Comparison of ENCODE assay signal across 26 cellular contexts in the genomic region with DNA sequence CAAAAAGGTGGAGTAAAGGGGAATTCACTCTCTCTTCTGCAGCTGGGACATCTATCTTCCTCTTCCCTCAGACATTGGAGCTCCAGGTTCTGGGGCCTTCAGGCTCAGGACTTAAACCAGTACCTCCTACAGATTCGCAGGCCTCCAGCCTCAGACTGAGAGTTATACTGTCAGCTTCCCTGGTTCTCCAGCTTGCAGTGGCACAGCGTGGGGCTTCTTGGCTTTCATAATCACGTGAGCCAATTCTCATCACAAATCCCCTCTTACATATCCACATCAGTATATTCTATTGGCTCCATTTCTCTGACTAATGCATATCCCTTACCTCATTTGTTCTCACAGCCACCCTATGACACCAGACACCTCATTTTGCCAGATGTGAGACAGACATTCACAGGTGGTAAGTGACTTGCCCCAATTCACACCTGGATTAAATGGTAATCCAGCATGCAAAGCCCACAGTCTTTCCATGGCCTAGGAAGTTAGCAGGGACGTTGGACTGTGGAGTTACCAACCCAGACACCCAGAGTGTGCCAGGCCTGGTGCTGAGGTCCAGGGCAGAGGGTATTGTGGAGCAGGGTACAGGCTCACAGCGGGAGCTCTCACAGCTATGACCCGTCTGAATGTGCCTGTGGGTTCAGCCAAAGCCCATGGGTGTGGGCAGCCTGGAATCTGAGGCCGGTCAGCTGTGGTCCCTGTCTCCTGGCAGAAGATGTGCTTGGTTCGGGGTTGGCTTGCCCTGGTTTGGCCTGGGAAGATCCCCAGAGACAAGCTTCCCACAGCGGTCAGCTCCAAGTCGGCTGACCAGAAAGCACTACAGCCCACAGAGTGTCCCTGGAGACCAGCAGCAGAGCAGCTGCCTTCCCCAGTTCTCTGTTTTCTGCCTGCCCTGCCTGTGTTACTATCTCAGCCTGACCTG. TPM values are rescaled to one million over a fixed set of nuclear protein-coding genes. Genes with fewer than 3 reads are reported as not detected.
DNase-seq lines count a peak whose midpoint lies in the region; ATAC-seq and TF ChIP-seq lines count a peak whose summit lies in the region.
"Had no signal": no experiment of that assay in that cellular context is flagged by ENCODE, and none has a peak within 500 bp of the region (broad histone marks: within the 10 kb centered on the region; RNA-seq: fewer than 3 reads in every experiment).

No MANE protein-coding gene starts in this region.

- peak overlapping the region; percentile 45 for H3K27ac Mint-ChIP-seq in neural crest cell (ENCODE audit: unreplicated experiment)
- no peak overlapping the region for H3K27ac Mint-ChIP-seq in activated T-helper 2 cell treated with anti-CD3 and anti-CD28 coated beads, Interferon-gamma antibody, Interleukin-2, Interleukin-4, amounts not matched to agents 10 μg/mL and 5 μg/mL and 100 μg/mL, durations not matched to agents 14 hours and 24 hours and 36 hours
- no peak overlapping the region for H3K27ac Mint-ChIP-seq in activated T-helper 17 cell treated with anti-CD3 and anti-CD28 coated beads, Interleukin-2, amount 50 U/mL, for 72 hours
- H3K27ac Mint-ChIP-seq: activated naive CD8-positive, alpha-beta T cell; activated T-cell treated with anti-CD3 and anti-CD28 coated beads, Interleukin-2, amount 50 U/mL, for 72 hours; brain; dendritic cell treated with granulocyte-macrophage colony-stimulating factor and Interleukin-4, amounts not matched to agents 40 ng/mL and 50 ng/mL, for 4 days; stimulated activated naive CD8-positive, alpha-beta T cell treated with anti-CD3 and anti-CD28 coated beads, Interleukin-15, Interleukin-2, amounts not matched to agents 100 ng/mL and 50 ng/mL, for 24 hours; T-helper 2 cell treated with Interferon-gamma antibody and Interleukin-4, amounts not matched to agents 5 μg/mL and 100 μg/mL, for 36 hours; WTC11 had no signal

- DNase-seq in right lobe of liver = no peak
- DNase-seq in fibroblast of villous mesenchyme (ENCODE audit: low read depth) = peak; percentile 68
- no peak for DNase-seq in neural crest cell (ENCODE audit: low read depth, low spot score)
- no peak for DNase-seq in activated T-helper 2 cell treated with anti-CD3 and anti-CD28 coated beads, Interferon-gamma antibody, Interleukin-2, Interleukin-4, amounts not matched to agents 10 μg/mL and 5 μg/mL and 100 μg/mL, durations not matched to agents 14 hours and 24 hours and 36 hours (ENCODE audit: low spot score)
- DNase-seq: activated T-cell treated with anti-CD3 and anti-CD28 coated beads, Interleukin-2, amount 50 U/mL, for 72 hours; DMS153; foreskin melanocyte; GDM1; NCI-H187; NCI-H2227 treated with DMSO at 0.1 percent for 48 hours; NCI-H774; occipital lobe; PC-9; sigmoid colon; stimulated activated CD4-positive, alpha-beta T cell treated with anti-CD3 and anti-CD28 coated beads, Interleukin-2, amount 100 ng/mL, for 24 hours had no signal

- no peak for TF ChIP-seq RAD21 in liver (IDR thresholded peaks at IDR 0.05)

- H3K27me3 Mint-ChIP-seq in neural crest cell (ENCODE audit: low read depth) = no peaks in the 10 kb centered on the region
- no peaks in the 10 kb centered on the region for H3K27me3 Mint-ChIP-seq in activated T-helper 2 cell treated with anti-CD3 and anti-CD28 coated beads, Interferon-gamma antibody, Interleukin-2, Interleukin-4, amounts not matched to agents 10 μg/mL and 5 μg/mL and 100 μg/mL, durations not matched to agents 14 hours and 24 hours and 36 hours (ENCODE audit: low read depth)
- no peaks in the 10 kb centered on the region for H3K27me3 Mint-ChIP-seq in activated T-helper 17 cell treated with anti-CD3 and anti-CD28 coated beads, Interleukin-2, amount 50 U/mL, for 72 hours
- H3K27me3 Mint-ChIP-seq: stimulated activated naive CD8-positive, alpha-beta T cell treated with anti-CD3 and anti-CD28 coated beads, Interleukin-15, Interleukin-2, amounts not matched to agents 100 ng/mL and 50 ng/mL, for 24 hours had no signal

- H3K27ac ChIP-seq in liver (ENCODE audit: low read depth in 1 of 2, low read length in 2 of 2) = no peak overlapping the region
- no peak overlapping the region for H3K27ac ChIP-seq in right lobe of liver
- H3K27ac ChIP-seq: PC-9, sigmoid colon had no signal

- TF ChIP-seq POLR2A in right lobe of liver (IDR thresholded peaks at IDR 0.05) = no peak

- no peak for ATAC-seq in right lobe of liver
- no peak for ATAC-seq in HG02970 (IDR thresholded peaks at IDR 0.05; ENCODE audit: low FRiP score, unreplicated experiment)
- ATAC-seq in GM19324 (IDR thresholded peaks at IDR 0.05; ENCODE audit: low FRiP score, unreplicated experiment) = no peak
- ATAC-seq in activated T-helper 17 cell treated with anti-CD3 and anti-CD28 coated beads, Interleukin-2, amount 50 U/mL, for 72 hours (replicated peaks) = no peak
- ATAC-seq: activated T-cell treated with anti-CD3 and anti-CD28 coated beads, Interleukin-2, amount 50 U/mL, for 72 hours; HCT116; WTC11 had no signal

- WGBS in liver = 89% methylated on average over 10 of the region's 10 CpGs
- 65% methylated on average over 4 of the region's 10 CpGs for WGBS in right lobe of liver (ENCODE audit: insufficient coverage, low coverage, low lambda C conversion rate, missing lambda C conversion rate)

- no peaks in the 10 kb centered on the region for H3K27me3 ChIP-seq in liver (ENCODE audit: control insufficient read depth in 4 of 4, insufficient read depth in 4 of 4, low read length in 3 of 4)
- no peaks in the 10 kb centered on the region for H3K27me3 ChIP-seq in right lobe of liver
- H3K27me3 ChIP-seq: sigmoid colon had no signal

- intact Hi-C loops in right lobe of liver (cut with DNase I) = loop anchor here in 1 of 2 donors (10.0 kb wide), 1 partner anchor 69 kb away; no protein-coding TSS in a partner anchor
- intact Hi-C loops in activated T-helper 2 cell treated with anti-CD3 and anti-CD28 coated beads, Interferon-gamma antibody, Interleukin-2, Interleukin-4, amounts not matched to agents 10 μg/mL and 5 μg/mL and 100 μg/mL, durations not matched to agents 14 hours and 24 hours and 36 hours (cut with micrococcal nuclease) = no loop called here

- H3K4me3 ChIP-seq in liver (ENCODE audit: low read depth in 1 of 3, low read length in 3 of 3) (no peak overlapping the region), right lobe of liver (no peak overlapping the region), fibroblast of villous mesenchyme (ENCODE audit: low read depth, low read length) (no peak overlapping the region)
- H3K4me3 ChIP-seq: PC-9, sigmoid colon had no signal

- H3K9me3 ChIP-seq in liver (ENCODE audit: control insufficient read depth in 4 of 4, low read length in 3 of 4) = no peaks in the 10 kb centered on the region
- no peaks in the 10 kb centered on the region for H3K9me3 ChIP-seq in right lobe of liver
- H3K9me3 ChIP-seq: sigmoid colon had no signal

- H3K36me3 ChIP-seq in liver (ENCODE audit: control insufficient read depth in 4 of 4, insufficient read depth in 3 of 4, low read depth in 1 of 4, low read length in 3 of 4) (no peaks in the 10 kb centered on the region), right lobe of liver (no peaks in the 10 kb centered on the region)
- H3K36me3 ChIP-seq: sigmoid colon had no signal

- no peaks in the 10 kb centered on the region for H3K36me3 Mint-ChIP-seq in neural crest cell (ENCODE audit: low read depth)
- no peaks in the 10 kb centered on the region for H3K36me3 Mint-ChIP-seq in activated T-helper 2 cell treated with anti-CD3 and anti-CD28 coated beads, Interferon-gamma antibody, Interleukin-2, Interleukin-4, amounts not matched to agents 10 μg/mL and 5 μg/mL and 100 μg/mL, durations not matched to agents 14 hours and 24 hours and 36 hours (ENCODE audit: low read depth)
- H3K36me3 Mint-ChIP-seq in activated T-helper 17 cell treated with anti-CD3 and anti-CD28 coated beads, Interleukin-2, amount 50 U/mL, for 72 hours (ENCODE audit: low read depth) = no peaks in the 10 kb centered on the region
- H3K36me3 Mint-ChIP-seq: activated naive CD8-positive, alpha-beta T cell; brain; WTC11 had no signal

- no peaks in the 10 kb centered on the region for H3K9me3 Mint-ChIP-seq in neural crest cell
- H3K9me3 Mint-ChIP-seq in activated T-helper 2 cell treated with anti-CD3 and anti-CD28 coated beads, Interferon-gamma antibody, Interleukin-2, Interleukin-4, amounts not matched to agents 10 μg/mL and 5 μg/mL and 100 μg/mL, durations not matched to agents 14 hours and 24 hours and 36 hours = no peaks in the 10 kb centered on the region
- H3K9me3 Mint-ChIP-seq in activated T-helper 17 cell treated with anti-CD3 and anti-CD28 coated beads, Interleukin-2, amount 50 U/mL, for 72 hours = no peaks in the 10 kb centered on the region
- H3K9me3 Mint-ChIP-seq: activated T-cell treated with anti-CD3 and anti-CD28 coated beads, Interleukin-2, amount 50 U/mL, for 72 hours; brain; dendritic cell treated with granulocyte-macrophage colony-stimulating factor and Interleukin-4, amounts not matched to agents 40 ng/mL and 50 ng/mL, for 4 days; stimulated activated naive CD8-positive, alpha-beta T cell treated with anti-CD3 and anti-CD28 coated beads, Interleukin-15, Interleukin-2, amounts not matched to agents 100 ng/mL and 50 ng/mL, for 24 hours; T-helper 2 cell treated with Interferon-gamma antibody and Interleukin-4, amounts not matched to agents 5 μg/mL and 100 μg/mL, for 36 hours; WTC11 had no signal

- H3K9ac ChIP-seq in liver (ENCODE audit: low read depth in 1 of 2, low read length in 2 of 2) = no peak overlapping the region

- H3K4me1 Mint-ChIP-seq in neural crest cell = no peaks in the 10 kb centered on the region
- H3K4me1 Mint-ChIP-seq in activated T-helper 2 cell treated with anti-CD3 and anti-CD28 coated beads, Interferon-gamma antibody, Interleukin-2, Interleukin-4, amounts not matched to agents 10 μg/mL and 5 μg/mL and 100 μg/mL, durations not matched to agents 14 hours and 24 hours and 36 hours (ENCODE audit: low read depth) = no peaks in the 10 kb centered on the region
- no peaks in the 10 kb centered on the region for H3K4me1 Mint-ChIP-seq in activated T-helper 17 cell treated with anti-CD3 and anti-CD28 coated beads, Interleukin-2, amount 50 U/mL, for 72 hours
- H3K4me1 Mint-ChIP-seq: WTC11 had no signal

- no peak overlapping the region for H3K4me3 Mint-ChIP-seq in neural crest cell
- no peak overlapping the region for H3K4me3 Mint-ChIP-seq in activated T-helper 2 cell treated with anti-CD3 and anti-CD28 coated beads, Interferon-gamma antibody, Interleukin-2, Interleukin-4, amounts not matched to agents 10 μg/mL and 5 μg/mL and 100 μg/mL, durations not matched to agents 14 hours and 24 hours and 36 hours (ENCODE audit: low read depth)
- H3K4me3 Mint-ChIP-seq in activated T-helper 17 cell treated with anti-CD3 and anti-CD28 coated beads, Interleukin-2, amount 50 U/mL, for 72 hours = no peak overlapping the region
- H3K4me3 Mint-ChIP-seq: activated naive CD8-positive, alpha-beta T cell; activated T-cell treated with anti-CD3 and anti-CD28 coated beads, Interleukin-2, amount 50 U/mL, for 72 hours; brain; dendritic cell treated with granulocyte-macrophage colony-stimulating factor and Interleukin-4, amounts not matched to agents 40 ng/mL and 50 ng/mL, for 4 days; stimulated activated naive CD8-positive, alpha-beta T cell treated with anti-CD3 and anti-CD28 coated beads, Interleukin-15, Interleukin-2, amounts not matched to agents 100 ng/mL and 50 ng/mL, for 24 hours; T-helper 2 cell treated with Interferon-gamma antibody and Interleukin-4, amounts not matched to agents 5 μg/mL and 100 μg/mL, for 36 hours; WTC11 had no signal

- H3K4me1 ChIP-seq in liver (ENCODE audit: control insufficient read depth in 4 of 4, insufficient read depth in 4 of 4, low read length in 3 of 4) (peaks cover 0 to 9% (median 2%) of the 10 kb centered on the region in 4 donors), right lobe of liver (peaks cover 0 to 8% (median 0%) of the 10 kb centered on the region in 4 donors)

- no peak for TF ChIP-seq CTCF in liver (IDR thresholded peaks at IDR 0.05; ENCODE audit: low read depth, low read length, missing input control)
- TF ChIP-seq CTCF in right lobe of liver (IDR thresholded peaks at IDR 0.05) = no peak
- no peak for TF ChIP-seq CTCF in fibroblast of villous mesenchyme (IDR thresholded peaks at IDR 0.05; ENCODE audit: insufficient read depth, low read depth, low read length)
- no peak for TF ChIP-seq CTCF in neural crest cell (conservative IDR thresholded peaks at IDR 0.05)

RNA-seq across cellular contexts. Expression of gene ZCCHC24, which starts 18.4 kb away (rescaled TPM):
- total RNA-seq in liver (10 to 100 TPM in 1 of 2 donors, 1 to 10 TPM in 1; 7.8 to 23.9 TPM), right lobe of liver (10 to 100 TPM; 19.8 to 33.6 (median 22.7) TPM), fibroblast of villous mesenchyme (28.7 and 36.7 TPM in 2 replicates), neural crest cell (24.3 and 26.5 TPM in 2 replicates)
- 10 to 100 TPM; 13.2 to 16.4 TPM for polyA plus RNA-seq in liver
- 2.1 and 2.6 TPM in 2 replicates for total RNA-seq in activated T-helper 2 cell treated with anti-CD3 and anti-CD28 coated beads, Interferon-gamma antibody, Interleukin-2, Interleukin-4, amounts not matched to agents 10 μg/mL and 5 μg/mL and 100 μg/mL, durations not matched to agents 14 hours and 24 hours and 36 hours
- total RNA-seq in activated T-helper 17 cell treated with anti-CD3 and anti-CD28 coated beads, Interleukin-2, amount 50 U/mL, for 72 hours = 1 to 10 TPM; 1.3 to 2.6 TPM

RNA-seq across cellular contexts. Expression of gene EIF5AL1, which starts 48.5 kb away (rescaled TPM):
- total RNA-seq in liver (under 1 TPM; 0.05 to 0.08 TPM), right lobe of liver (under 1 TPM in 5 of 6 experiments, not detected in 1; 0.31 to 0.54 (median 0.44) TPM), fibroblast of villous mesenchyme (0.64 and 0.86 TPM in 2 replicates), neural crest cell (0.18 and 0.21 TPM in 2 replicates)
- 1 to 10 TPM in 1 of 2 donors, under 1 TPM in 1; 0.96 to 2.1 TPM for polyA plus RNA-seq in liver
- 0.23 and 0.32 TPM in 2 replicates for total RNA-seq in activated T-helper 2 cell treated with anti-CD3 and anti-CD28 coated beads, Interferon-gamma antibody, Interleukin-2, Interleukin-4, amounts not matched to agents 10 μg/mL and 5 μg/mL and 100 μg/mL, durations not matched to agents 14 hours and 24 hours and 36 hours
- total RNA-seq in activated T-helper 17 cell treated with anti-CD3 and anti-CD28 coated beads, Interleukin-2, amount 50 U/mL, for 72 hours = under 1 TPM in 1 of 2 donors, not detected in 1; 0.26 TPM
